In the genomic region with DNA sequence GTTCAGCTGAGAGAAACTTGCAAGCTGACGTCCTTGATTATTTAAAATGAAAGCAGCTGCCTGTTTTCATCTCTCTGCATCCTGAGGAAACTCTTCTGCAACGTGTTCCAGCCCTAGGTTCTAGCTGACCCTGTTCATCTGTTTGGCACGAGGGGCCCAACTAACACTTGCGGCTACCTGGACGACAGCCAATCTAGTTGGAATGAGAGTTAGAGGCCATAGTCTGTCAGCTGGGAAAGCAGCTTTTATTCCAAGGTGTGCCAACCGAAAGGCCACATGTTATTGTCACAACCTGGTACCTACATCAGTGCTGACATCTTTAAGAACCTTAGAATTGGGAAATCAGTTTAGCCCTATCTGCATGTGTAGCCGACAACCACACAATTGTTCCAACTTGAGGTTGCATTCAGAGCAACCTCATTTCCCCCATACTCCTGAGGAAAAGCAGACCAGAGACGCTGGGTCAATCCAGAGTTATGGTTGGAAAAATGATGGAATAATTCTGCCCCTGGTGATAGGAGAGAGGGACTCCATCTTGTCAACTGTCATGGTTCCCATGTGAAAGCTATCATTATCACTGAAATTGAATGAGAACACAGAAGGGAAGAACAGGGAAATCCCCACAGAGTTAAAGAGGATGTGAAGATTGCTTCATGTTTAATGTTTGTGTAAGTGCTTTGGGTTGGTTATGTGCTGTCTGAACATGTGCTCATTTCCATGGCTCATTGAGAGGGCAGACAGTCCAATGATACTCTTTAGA, we compare ENCODE assay signal across 8 cellular contexts.
DNase-seq lines count a peak whose midpoint lies in the region; ATAC-seq lines count a peak whose summit lies in the region.

No MANE protein-coding gene starts in this region.

- ATAC-seq in HG03066 (IDR thresholded peaks at IDR 0.05; ENCODE audit: low read depth, unreplicated experiment) = peak; percentile 91
- ATAC-seq in T-helper 17 cell = no peak

- no peak overlapping the region for H3K27ac Mint-ChIP-seq in T-helper 17 cell

- no peaks in the 10 kb centered on the region for H3K27me3 ChIP-seq in skeletal muscle satellite cell (ENCODE audit: control insufficient read depth, insufficient read depth, low read length)

- no peak overlapping the region for H3K4me3 ChIP-seq in skeletal muscle satellite cell (ENCODE audit: low read length)

- H3K4me2 ChIP-seq in skeletal muscle satellite cell (ENCODE audit: low read length) = peak overlapping the region; percentile 1

- no peak overlapping the region for H3K4me3 Mint-ChIP-seq in T-helper 17 cell

- H3K9ac ChIP-seq in skeletal muscle satellite cell (ENCODE audit: low read depth, low read length) = no peak overlapping the region

- H3K4me1 Mint-ChIP-seq in T-helper 17 cell = peaks cover 2% of the 10 kb centered on the region

- peaks cover 42% of the 10 kb centered on the region for H3K27me3 Mint-ChIP-seq in T-helper 17 cell

- no peaks in the 10 kb centered on the region for H3K9me3 ChIP-seq in skeletal muscle satellite cell (replicated peaks; ENCODE audit: low read length)
- H3K9me3 ChIP-seq in T-helper 17 cell (ENCODE audit: control insufficient read depth, low read length, poor library complexity, severe bottlenecking) = no peaks in the 10 kb centered on the region

- peaks cover 33% of the 10 kb centered on the region for H3K36me3 ChIP-seq in skeletal muscle satellite cell (ENCODE audit: insufficient read depth, low read length)

- no peaks in the 10 kb centered on the region for H3K36me3 Mint-ChIP-seq in T-helper 17 cell (ENCODE audit: low read depth)

- H3K4me1 ChIP-seq in skeletal muscle satellite cell (ENCODE audit: control insufficient read depth, insufficient read depth, low read length) = peaks cover 15% of the 10 kb centered on the region

- DNase-seq in NOMO-1 (lab: John Stamatoyannopoulos, UW; ENCODE audit: unreplicated experiment in 2 of 2) = peak; percentile 9 to 28
- no peak for DNase-seq in NOMO-1 treated with dmso at 0.1 percent for 144 hours (lab: John Stamatoyannopoulos, UW; ENCODE audit: unreplicated experiment)
- peak; percentile 44 for DNase-seq in dermis blood vessel endothelial cell
- no peak for DNase-seq in SIG-M5 treated with dmso at 0.1 percent for 504 hours (lab: John Stamatoyannopoulos, UW; ENCODE audit: unreplicated experiment)
- DNase-seq in T-helper 17 cell = no peak
- no peak for DNase-seq in GOT3 (lab: John Stamatoyannopoulos, UW)

Comparison
In these comparisons a context has a peak if more than half of its experiments do, and no peak if none do; other contexts are left out.
1. DNase-seq: peak in NOMO-1 (2 of 2) and dermis blood vessel endothelial cell (single experiment); none in NOMO-1 treated with dmso at 0.1 percent for 144 hours (single experiment), SIG-M5 treated with dmso at 0.1 percent for 504 hours (single experiment), T-helper 17 cell (0 of 3) and GOT3 (single experiment).